Comparison of ENCODE assay signal across 19 cellular contexts in the genomic region with DNA sequence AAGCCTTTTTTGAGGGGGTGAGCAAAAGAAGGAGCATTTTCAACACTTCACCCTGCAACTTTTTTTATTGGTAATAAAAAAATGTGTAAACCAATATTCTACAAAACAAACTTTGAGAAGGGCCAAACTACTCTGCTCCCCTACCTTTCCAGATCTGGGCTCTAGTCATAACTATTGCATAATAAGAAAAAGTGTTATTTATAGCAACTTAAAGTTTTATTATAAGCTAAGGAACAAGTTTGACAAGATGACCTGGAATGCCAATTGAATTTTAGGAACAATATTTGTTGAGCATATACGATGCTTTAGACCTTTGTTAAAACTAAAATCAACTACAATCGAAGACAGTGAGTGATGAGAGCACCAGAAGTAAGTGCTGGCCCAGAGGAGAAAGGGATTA.
DNase-seq lines count a peak whose midpoint lies in the region; TF ChIP-seq lines count a peak whose summit lies in the region.
"Had no signal": no experiment of that assay in that cellular context is flagged by ENCODE, and none has a peak within 500 bp of the region (broad histone marks: within the 10 kb centered on the region; RNA-seq: fewer than 3 reads in every experiment).

No MANE protein-coding gene starts in this region.

- no peak overlapping the region for H3K9ac ChIP-seq in smooth muscle cell (ENCODE audit: low read depth)
- H3K9ac ChIP-seq: GM23248 had no signal

- 99% methylated on average over 2 of the region's 2 CpGs for WGBS in smooth muscle cell (ENCODE audit: low lambda C conversion rate)

- H3K27ac Mint-ChIP-seq in activated naive CD4-positive, alpha-beta T cell treated with anti-CD3 and anti-CD28 coated beads, Interleukin-2, amount 50 U/mL, for 24 hours: peak overlapping the region; percentile 88
- H3K27ac Mint-ChIP-seq in activated naive CD4-positive, alpha-beta T cell treated with anti-CD3 and anti-CD28 coated beads for 36 hours: no peak overlapping the region
- H3K27ac Mint-ChIP-seq: H9 had no signal

- H3K27ac ChIP-seq in smooth muscle cell (ENCODE audit: low read depth): no peak overlapping the region
- H3K27ac ChIP-seq: A549, GM23248 had no signal

- H3K4me3 ChIP-seq in LNCaP clone FGC (ENCODE audit: low read depth, low read length): no peak overlapping the region
- H3K4me3 ChIP-seq in epithelial cell of esophagus (ENCODE audit: low read length): no peak overlapping the region
- no peak overlapping the region for H3K4me3 ChIP-seq in smooth muscle cell
- H3K4me3 ChIP-seq: A549, GM12878, GM23248 had no signal

- H3K4me2 ChIP-seq in smooth muscle cell: no peak overlapping the region
- H3K4me2 ChIP-seq: A549 had no signal

- TF ChIP-seq CTCF in LNCaP clone FGC (IDR thresholded peaks at IDR 0.05; ENCODE audit: control insufficient read depth, extremely low read depth, insufficient read depth): no peak
- TF ChIP-seq CTCF in epithelial cell of esophagus (IDR thresholded peaks at IDR 0.05; ENCODE audit: insufficient read depth, low read depth, low read length, missing control alignments): no peak
- no peak for TF ChIP-seq CTCF in smooth muscle cell (IDR thresholded peaks at IDR 0.05; ENCODE audit: borderline replicate concordance, insufficient read depth, poor library complexity, severe bottlenecking)

- no peaks in the 10 kb centered on the region for H3K79me2 ChIP-seq in smooth muscle cell (ENCODE audit: low read depth)

- no peaks in the 10 kb centered on the region for H3K9me3 ChIP-seq in smooth muscle cell (replicated peaks; ENCODE audit: low read depth)
- H3K9me3 ChIP-seq: A549 had no signal

- CTCF ChIA-PET in activated naive CD4-positive, alpha-beta T cell treated with anti-CD3 and anti-CD28 coated beads for 36 hours (lab: Charles Lee): no interaction called here

- peaks cover 22% of the 10 kb centered on the region for H3K36me3 Mint-ChIP-seq in activated naive CD4-positive, alpha-beta T cell treated with anti-CD3 and anti-CD28 coated beads, Interleukin-2, amount 50 U/mL, for 24 hours
- peaks cover 21% of the 10 kb centered on the region for H3K36me3 Mint-ChIP-seq in activated naive CD4-positive, alpha-beta T cell treated with anti-CD3 and anti-CD28 coated beads for 36 hours (ENCODE audit: low read depth)

- no peaks in the 10 kb centered on the region for H3F3A ChIP-seq in smooth muscle cell (ENCODE audit: low read depth)

- H3K4me1 Mint-ChIP-seq in activated naive CD4-positive, alpha-beta T cell treated with anti-CD3 and anti-CD28 coated beads, Interleukin-2, amount 50 U/mL, for 24 hours: peaks cover 61% of the 10 kb centered on the region
- peaks cover 15% of the 10 kb centered on the region for H3K4me1 Mint-ChIP-seq in activated naive CD4-positive, alpha-beta T cell treated with anti-CD3 and anti-CD28 coated beads for 36 hours (ENCODE audit: low read depth)

- H3K27me3 ChIP-seq in smooth muscle cell (ENCODE audit: low read depth): no peaks in the 10 kb centered on the region

- no peaks in the 10 kb centered on the region for H3K36me3 ChIP-seq in smooth muscle cell (ENCODE audit: low read depth)

- no peak overlapping the region for H2AFZ ChIP-seq in smooth muscle cell (ENCODE audit: low read depth)
- H2AFZ ChIP-seq: GM23248 had no signal

- no peaks in the 10 kb centered on the region for H3K27me3 Mint-ChIP-seq in activated naive CD4-positive, alpha-beta T cell treated with anti-CD3 and anti-CD28 coated beads, Interleukin-2, amount 50 U/mL, for 24 hours
- no peaks in the 10 kb centered on the region for H3K27me3 Mint-ChIP-seq in activated naive CD4-positive, alpha-beta T cell treated with anti-CD3 and anti-CD28 coated beads for 36 hours (ENCODE audit: low read depth)
- H3K27me3 Mint-ChIP-seq: CD8-positive, alpha-beta memory T cell had no signal

- no peaks in the 10 kb centered on the region for H3K9me3 Mint-ChIP-seq in activated naive CD4-positive, alpha-beta T cell treated with anti-CD3 and anti-CD28 coated beads, Interleukin-2, amount 50 U/mL, for 24 hours
- no peaks in the 10 kb centered on the region for H3K9me3 Mint-ChIP-seq in activated naive CD4-positive, alpha-beta T cell treated with anti-CD3 and anti-CD28 coated beads for 36 hours
- H3K9me3 Mint-ChIP-seq: CD8-positive, alpha-beta memory T cell; H9 had no signal

- H3K4me1 ChIP-seq in smooth muscle cell (ENCODE audit: low read depth): no peaks in the 10 kb centered on the region

- intact Hi-C loops in activated naive CD4-positive, alpha-beta T cell treated with anti-CD3 and anti-CD28 coated beads for 36 hours (cut with micrococcal nuclease): no loop called here

- no peaks in the 10 kb centered on the region for H4K20me1 ChIP-seq in smooth muscle cell (ENCODE audit: low read depth)

- H3K4me3 Mint-ChIP-seq in activated naive CD4-positive, alpha-beta T cell treated with anti-CD3 and anti-CD28 coated beads, Interleukin-2, amount 50 U/mL, for 24 hours: no peak overlapping the region
- no peak overlapping the region for H3K4me3 Mint-ChIP-seq in activated naive CD4-positive, alpha-beta T cell treated with anti-CD3 and anti-CD28 coated beads for 36 hours
- H3K4me3 Mint-ChIP-seq: CD8-positive, alpha-beta memory T cell; H9 had no signal

- no peak for DNase-seq in activated naive CD4-positive, alpha-beta T cell treated with anti-CD3 and anti-CD28 coated beads for 36 hours
- DNase-seq in LNCaP clone FGC (ENCODE audit: low read depth) (peak; percentile 60), epithelial cell of esophagus (ENCODE audit: low read depth) (peak; percentile 12), NCI-H2081 treated with DMSO at 0.1 percent for 48 hours (lab: John Stamatoyannopoulos, UW) (no peak), smooth muscle cell (lab: John Stamatoyannopoulos, UW; ENCODE audit: unreplicated experiment) (no peak)
- DNase-seq in activated CD4-positive, CD25-positive, alpha-beta regulatory T cell treated with anti-CD3 and anti-CD28 coated beads, Interleukin-2, amount 50 U/mL, for 72 hours: no peak
- DNase-seq: 8988T; ACHN; C1 segment of cervical spinal cord; CD8-positive, alpha-beta memory T cell; DMS 273 treated with DMSO at 0.1 percent for 48 hours; DMS79; EL; GDM1; GM23248; H9 had no signal

Comparison
In these comparisons a context has a peak if more than half of its experiments do, and no peak if none do; other contexts are left out.
1. DNase-seq: peak in LNCaP clone FGC (single experiment) and epithelial cell of esophagus (single experiment); none in activated naive CD4-positive, alpha-beta T cell treated with anti-CD3 and anti-CD28 coated beads for 36 hours (single experiment), activated CD4-positive, CD25-positive, alpha-beta regulatory T cell treated with anti-CD3 and anti-CD28 coated beads, Interleukin-2, amount 50 U/mL, for 72 hours (single experiment), NCI-H2081 treated with DMSO at 0.1 percent for 48 hours (single experiment) and smooth muscle cell (single experiment).